Comparison of ENCODE assay signal across 13 cellular contexts in the genomic region with DNA sequence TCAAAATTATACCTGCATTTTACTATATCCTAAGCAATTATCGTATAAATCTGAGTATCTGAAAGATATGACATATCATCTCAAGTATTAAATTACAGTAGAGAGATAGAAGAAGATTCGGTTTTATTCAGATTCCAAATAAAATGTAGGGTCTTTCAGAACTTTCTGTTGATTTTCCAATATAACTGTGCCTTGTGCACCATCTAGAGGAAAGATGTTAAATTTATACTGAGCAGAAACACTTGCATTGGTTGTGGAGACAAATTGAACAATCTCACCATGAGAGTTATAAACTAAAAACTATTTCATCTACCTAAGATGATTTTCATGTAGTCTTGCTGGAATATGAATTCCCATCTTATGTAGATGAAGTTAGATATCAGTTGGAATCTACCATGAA. TPM values are rescaled to one million over a fixed set of nuclear protein-coding genes. Genes with fewer than 3 reads are reported as not detected.
DNase-seq lines count a peak whose midpoint lies in the region; ATAC-seq, FAIRE-seq and TF ChIP-seq lines count a peak whose summit lies in the region.
"Had no signal": no experiment of that assay in that cellular context is flagged by ENCODE, and none has a peak within 500 bp of the region (broad histone marks: within the 10 kb centered on the region; RNA-seq: fewer than 3 reads in every experiment).

No MANE protein-coding gene starts in this region.

- no peaks in the 10 kb centered on the region for H3K9me3 ChIP-seq in RWPE2 (ENCODE audit: severe bottlenecking)

- H3K27ac ChIP-seq in 22Rv1 (no peak overlapping the region), RWPE2 (ENCODE audit: poor library complexity, severe bottlenecking) (no peak overlapping the region)

- H3K4me3 ChIP-seq in RWPE2 (ENCODE audit: severe bottlenecking): no peak overlapping the region

- DNase-seq in RWPE2 (ENCODE audit: low spot score) (no peak), frontal cortex (ENCODE audit: low spot score in 2 of 2) (peak in 1 of 2 donors; percentile 4), NCI-H128 (lab: John Stamatoyannopoulos, UW; ENCODE audit: unreplicated experiment) (no peak), SKM-1 treated with dmso at 0.1 percent for 144 hours (lab: John Stamatoyannopoulos, UW; ENCODE audit: unreplicated experiment) (no peak), NCI-H1694 (lab: John Stamatoyannopoulos, UW) (no peak)
- DNase-seq: activated naive CD4-positive, alpha-beta T cell treated with anti-CD3 and anti-CD28 coated beads for 36 hours; CD4-positive, alpha-beta memory T cell; effector memory CD4-positive, alpha-beta T cell; right cardiac atrium had no signal

- TF ChIP-seq CTCF in 22Rv1 (IDR thresholded peaks at IDR 0.05) (peak; percentile 43; the same call in 1 of the 2 replicates), GM12873 (IDR thresholded peaks at IDR 0.05; ENCODE audit: insufficient read depth, low read depth, low read length, missing control alignments) (peak; percentile 2), RWPE2 (IDR thresholded peaks at IDR 0.05; ENCODE audit: poor library complexity, severe bottlenecking) (peak; percentile 36)

- peak; percentile 31 for FAIRE-seq in frontal cortex (lab: Jason Lieb, UNC)
- FAIRE-seq: keratinocyte had no signal

- no peaks in the 10 kb centered on the region for H3K36me3 ChIP-seq in RWPE2 (ENCODE audit: low read depth)

- ATAC-seq in RWPE2 (ENCODE audit: low read depth) (no peak), HG03460 (IDR thresholded peaks at IDR 0.05; ENCODE audit: unreplicated experiment) (no peak)
- ATAC-seq: right cardiac atrium had no signal

- no peaks in the 10 kb centered on the region for H3K27me3 ChIP-seq in RWPE2 (ENCODE audit: insufficient read depth, poor library complexity, severe bottlenecking)

- H3K4me1 ChIP-seq in RWPE2 (ENCODE audit: insufficient read depth, poor library complexity, severe bottlenecking): no peaks in the 10 kb centered on the region

RNA-seq across cellular contexts. Expression of a gene that starts 26.8 kb away (rescaled TPM):
- total RNA-seq in frontal cortex: 130 TPM
